Comparison of ENCODE assay signal across 20 cellular contexts in genomic region chr4:117793786-117794369, GRCh38.
A peak's percentile ranks its signal among the peaks of the same experiment; 100 is the strongest.
DNase-seq lines count a peak whose midpoint lies in the region; ATAC-seq, FAIRE-seq and TF ChIP-seq lines count a peak whose summit lies in the region.
"Had no signal": no experiment of that assay in that cellular context is flagged by ENCODE, and none has a peak within 500 bp of the region (broad histone marks: within the 10 kb centered on the region; RNA-seq: fewer than 3 reads in every experiment).

No MANE protein-coding gene starts in this region.

- 56 to 73% (median 58%) methylated on average over 3 of the region's 3 CpGs for WGBS in psoas muscle, 3 donors

- H3K27ac Mint-ChIP-seq in MCF 10A (ENCODE audit: low read depth, unreplicated experiment) (peak overlapping the region; percentile 37), astrocyte (ENCODE audit: unreplicated experiment) (peak overlapping the region; percentile 48)
- H3K27ac Mint-ChIP-seq: CD8-positive, alpha-beta T cell had no signal

- no TSS peak for BruUV-seq in MCF 10A (replicated peaks; lab: Mats Ljungman, UMichigan)

- H3K4me1 ChIP-seq in breast epithelium = no peaks in the 10 kb centered on the region
- H3K4me1 ChIP-seq in astrocyte (ENCODE audit: insufficient read depth, low read length) = no peaks in the 10 kb centered on the region
- H3K4me1 ChIP-seq in foreskin keratinocyte = peaks cover 5% of the 10 kb centered on the region
- no peaks in the 10 kb centered on the region for H3K4me1 ChIP-seq in psoas muscle
- no peaks in the 10 kb centered on the region for H3K4me1 ChIP-seq in effector memory CD4-positive, alpha-beta T cell (ENCODE audit: control insufficient read depth, insufficient read depth, low read length, poor library complexity, severe bottlenecking)
- H3K4me1 ChIP-seq: BLaER1 had no signal

- CTCF ChIA-PET in MCF 10A (lab: Yijun Ruan, JAX) = interaction anchor here (0.5 to 0.6 kb wide), 2 partner anchors 140 to 659 kb away, joined by 3 read pairs; no protein-coding TSS in a partner anchor

- H3K4me1 Mint-ChIP-seq in MCF 10A (ENCODE audit: insufficient read depth, unreplicated experiment) (peaks cover 15% of the 10 kb centered on the region), astrocyte (ENCODE audit: low read depth, unreplicated experiment) (peaks cover 20% of the 10 kb centered on the region)

- peak overlapping the region; percentile 30 for H2AFZ ChIP-seq in astrocyte (ENCODE audit: low read depth, low read length)

- H3K4me3 Mint-ChIP-seq in MCF 10A (ENCODE audit: unreplicated experiment) = no peak overlapping the region
- no peak overlapping the region for H3K4me3 Mint-ChIP-seq in astrocyte (ENCODE audit: unreplicated experiment)
- H3K4me3 Mint-ChIP-seq: CD8-positive, alpha-beta T cell had no signal

- H3K4me3 ChIP-seq in breast epithelium (no peak overlapping the region), astrocyte (ENCODE audit: insufficient read depth, low read depth, low read length) (no peak overlapping the region), psoas muscle (no peak overlapping the region)
- no peak overlapping the region for H3K4me3 ChIP-seq in effector memory CD4-positive, alpha-beta T cell (ENCODE audit: insufficient read depth, low read depth, low read length, poor library complexity, severe bottlenecking)
- H3K4me3 ChIP-seq: BLaER1, SK-N-MC had no signal

- H3K9me3 ChIP-seq in breast epithelium (no peaks in the 10 kb centered on the region), astrocyte (ENCODE audit: insufficient read depth, low read depth, low read length) (no peaks in the 10 kb centered on the region), psoas muscle (no peaks in the 10 kb centered on the region)
- H3K9me3 ChIP-seq in effector memory CD4-positive, alpha-beta T cell (ENCODE audit: control insufficient read depth, low read length) = no peaks in the 10 kb centered on the region
- H3K9me3 ChIP-seq: BLaER1 had no signal

- FAIRE-seq in astrocyte (lab: Jason Lieb, UNC) = no peak
- FAIRE-seq: GM12891 had no signal

- H3K36me3 ChIP-seq in breast epithelium (no peaks in the 10 kb centered on the region), astrocyte (ENCODE audit: insufficient read depth, low read length) (no peaks in the 10 kb centered on the region), psoas muscle (ENCODE audit: insufficient read depth in 1 of 2, low read depth in 1 of 2) (no peaks in the 10 kb centered on the region)
- no peaks in the 10 kb centered on the region for H3K36me3 ChIP-seq in effector memory CD4-positive, alpha-beta T cell (ENCODE audit: control insufficient read depth, insufficient read depth, low read length)
- H3K36me3 ChIP-seq: BLaER1 had no signal

- TF ChIP-seq CTCF in MCF 10A (IDR thresholded peaks at IDR 0.05; ENCODE audit: unreplicated experiment) (no peak), breast epithelium (IDR thresholded peaks at IDR 0.05) (no peak), astrocyte (IDR thresholded peaks at IDR 0.05; ENCODE audit: insufficient read depth, low read depth, low read length) (no peak), foreskin keratinocyte (conservative IDR thresholded peaks at IDR 0.05) (no peak), psoas muscle (IDR thresholded peaks at IDR 0.05) (no peak)

- H3K27me3 Mint-ChIP-seq in MCF 10A (ENCODE audit: insufficient read depth, unreplicated experiment) = no peaks in the 10 kb centered on the region
- no peaks in the 10 kb centered on the region for H3K27me3 Mint-ChIP-seq in astrocyte (ENCODE audit: low read depth, unreplicated experiment)

- H4K20me1 ChIP-seq in astrocyte (ENCODE audit: insufficient read depth, low read length) = no peaks in the 10 kb centered on the region
- H4K20me1 ChIP-seq: BLaER1 had no signal

- peak; percentile 55 for DNase-seq in MCF 10A (ENCODE audit: unreplicated experiment)
- DNase-seq in breast epithelium (ENCODE audit: low spot score in 2 of 2) = no peak
- DNase-seq in astrocyte (ENCODE audit: low read depth) = peak; percentile 65
- peak; percentile 77 to 80 for DNase-seq in foreskin keratinocyte
- no peak for DNase-seq in germinal center (ENCODE audit: low spot score)
- DNase-seq in psoas muscle = no peak
- no peak for DNase-seq in effector memory CD4-positive, alpha-beta T cell
- no peak for DNase-seq in NCI-H510A treated with DMSO at 0.1 percent for 48 hours (lab: John Stamatoyannopoulos, UW)
- DNase-seq: CD8-positive, alpha-beta T cell; GF-D8; GOT3; MM.1S; NCI-H1105; NCI-H187; NCI-H82; Right ventricle myocardium superior had no signal

- no peaks in the 10 kb centered on the region for H3K9me3 Mint-ChIP-seq in MCF 10A (ENCODE audit: unreplicated experiment)
- no peaks in the 10 kb centered on the region for H3K9me3 Mint-ChIP-seq in astrocyte (ENCODE audit: unreplicated experiment)
- H3K9me3 Mint-ChIP-seq: CD8-positive, alpha-beta T cell had no signal

- POLR2A ChIA-PET in MCF 10A (lab: Yijun Ruan, JAX) = interaction anchor here (0.6 to 2.5 kb wide), 5 partner anchors 10 to 73 kb away, joined by 3 to 11 read pairs (median 3); no protein-coding TSS in a partner anchor

- no peak overlapping the region for H3K9ac ChIP-seq in astrocyte (ENCODE audit: low read length)
- H3K9ac ChIP-seq: BLaER1, KMS-11 had no signal

- peak; percentile 82 for ATAC-seq in foreskin keratinocyte
- no peak for ATAC-seq in psoas muscle
- ATAC-seq: CD8-positive, alpha-beta T cell had no signal

- H3K4me2 ChIP-seq in astrocyte (ENCODE audit: low read length) = no peak overlapping the region
- H3K4me2 ChIP-seq: BLaER1, KMS-11 had no signal

- no peaks in the 10 kb centered on the region for H3K79me2 ChIP-seq in astrocyte (ENCODE audit: insufficient read depth, low read length)

- no peak for TF ChIP-seq POLR2A in breast epithelium (IDR thresholded peaks at IDR 0.05)

- intact Hi-C loops in MCF 10A (cut with micrococcal nuclease) (no loop called here), breast epithelium (cut with DNase I; ENCODE audit: low total_unique reads) (no loop called here), psoas muscle (cut with DNase I) (no loop called here)

- peak overlapping the region in 1 of 2 donors; percentile 6 for H3K27ac ChIP-seq in breast epithelium
- no peak overlapping the region for H3K27ac ChIP-seq in astrocyte (ENCODE audit: low read depth, low read length)
- H3K27ac ChIP-seq in foreskin keratinocyte = no peak overlapping the region
- no peak overlapping the region for H3K27ac ChIP-seq in psoas muscle
- H3K27ac ChIP-seq in effector memory CD4-positive, alpha-beta T cell (ENCODE audit: insufficient read depth, low read length, poor library complexity, severe bottlenecking) = no peak overlapping the region
- H3K27ac ChIP-seq: BLaER1, KMS-11, SK-N-MC had no signal

- H3K36me3 Mint-ChIP-seq in MCF 10A (ENCODE audit: insufficient read depth, unreplicated experiment) = no peaks in the 10 kb centered on the region
- H3K36me3 Mint-ChIP-seq in astrocyte (ENCODE audit: low read depth, unreplicated experiment) = no peaks in the 10 kb centered on the region
- H3K36me3 Mint-ChIP-seq: CD8-positive, alpha-beta T cell had no signal

- H3K27me3 ChIP-seq in breast epithelium (no peaks in the 10 kb centered on the region), astrocyte (ENCODE audit: insufficient read depth, low read length) (no peaks in the 10 kb centered on the region), foreskin keratinocyte (no peaks in the 10 kb centered on the region), psoas muscle (ENCODE audit: insufficient read depth in 3 of 3, low read length in 2 of 3) (no peaks in the 10 kb centered on the region)
- no peaks in the 10 kb centered on the region for H3K27me3 ChIP-seq in effector memory CD4-positive, alpha-beta T cell (replicated peaks; ENCODE audit: control insufficient read depth, insufficient read depth, low read length, poor library complexity, severe bottlenecking)
- H3K27me3 ChIP-seq: BLaER1 had no signal

Comparison
In these comparisons a context has a peak if more than half of its experiments do, and no peak if none do; other contexts are left out.
1. DNase-seq: peak in MCF 10A (single experiment), astrocyte (single experiment) and foreskin keratinocyte (2 of 2); none in breast epithelium (0 of 2), germinal center (single experiment), psoas muscle (0 of 2), effector memory CD4-positive, alpha-beta T cell (0 of 3) and NCI-H510A treated with DMSO at 0.1 percent for 48 hours (single experiment).